Comparison of ENCODE assay signal across 1 cellular context in the genomic region with DNA sequence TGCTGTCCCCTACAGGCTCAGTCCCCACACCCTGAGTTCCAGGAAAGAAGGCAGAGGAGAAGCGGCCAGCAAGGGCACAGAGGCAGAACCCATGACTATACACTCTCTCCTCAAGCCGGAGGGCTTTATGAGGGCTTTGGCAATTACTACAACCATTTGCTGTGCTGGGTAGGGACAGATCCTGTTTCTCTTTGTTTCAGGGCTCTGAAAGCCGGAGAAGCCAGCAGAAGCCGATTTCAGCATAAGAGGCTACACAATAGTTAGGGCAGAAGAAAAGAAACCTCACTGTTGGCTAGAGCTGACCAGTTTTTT.
TF ChIP-seq lines count a peak whose summit lies in the region.

No MANE protein-coding gene starts in this region.

TF ChIP-seq in HepG2, 621 proteins besides CTCF, POLR2A, EP300 and RAD21:
- TF ChIP-seq, protein P1, sequence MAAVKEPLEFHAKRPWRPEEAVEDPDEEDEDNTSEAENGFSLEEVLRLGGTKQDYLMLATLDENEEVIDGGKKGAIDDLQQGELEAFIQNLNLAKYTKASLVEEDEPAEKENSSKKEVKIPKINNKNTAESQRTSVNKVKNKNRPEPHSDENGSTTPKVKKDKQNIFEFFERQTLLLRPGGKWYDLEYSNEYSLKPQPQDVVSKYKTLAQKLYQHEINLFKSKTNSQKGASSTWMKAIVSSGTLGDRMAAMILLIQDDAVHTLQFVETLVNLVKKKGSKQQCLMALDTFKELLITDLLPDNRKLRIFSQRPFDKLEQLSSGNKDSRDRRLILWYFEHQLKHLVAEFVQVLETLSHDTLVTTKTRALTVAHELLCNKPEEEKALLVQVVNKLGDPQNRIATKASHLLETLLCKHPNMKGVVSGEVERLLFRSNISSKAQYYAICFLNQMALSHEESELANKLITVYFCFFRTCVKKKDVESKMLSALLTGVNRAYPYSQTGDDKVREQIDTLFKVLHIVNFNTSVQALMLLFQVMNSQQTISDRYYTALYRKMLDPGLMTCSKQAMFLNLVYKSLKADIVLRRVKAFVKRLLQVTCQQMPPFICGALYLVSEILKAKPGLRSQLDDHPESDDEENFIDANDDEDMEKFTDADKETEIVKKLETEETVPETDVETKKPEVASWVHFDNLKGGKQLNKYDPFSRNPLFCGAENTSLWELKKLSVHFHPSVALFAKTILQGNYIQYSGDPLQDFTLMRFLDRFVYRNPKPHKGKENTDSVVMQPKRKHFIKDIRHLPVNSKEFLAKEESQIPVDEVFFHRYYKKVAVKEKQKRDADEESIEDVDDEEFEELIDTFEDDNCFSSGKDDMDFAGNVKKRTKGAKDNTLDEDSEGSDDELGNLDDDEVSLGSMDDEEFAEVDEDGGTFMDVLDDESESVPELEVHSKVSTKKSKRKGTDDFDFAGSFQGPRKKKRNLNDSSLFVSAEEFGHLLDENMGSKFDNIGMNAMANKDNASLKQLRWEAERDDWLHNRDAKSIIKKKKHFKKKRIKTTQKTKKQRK (IDR thresholded peaks at IDR 0.05; ENCODE audit: low read length): no peak
- TF ChIP-seq, protein P2, sequence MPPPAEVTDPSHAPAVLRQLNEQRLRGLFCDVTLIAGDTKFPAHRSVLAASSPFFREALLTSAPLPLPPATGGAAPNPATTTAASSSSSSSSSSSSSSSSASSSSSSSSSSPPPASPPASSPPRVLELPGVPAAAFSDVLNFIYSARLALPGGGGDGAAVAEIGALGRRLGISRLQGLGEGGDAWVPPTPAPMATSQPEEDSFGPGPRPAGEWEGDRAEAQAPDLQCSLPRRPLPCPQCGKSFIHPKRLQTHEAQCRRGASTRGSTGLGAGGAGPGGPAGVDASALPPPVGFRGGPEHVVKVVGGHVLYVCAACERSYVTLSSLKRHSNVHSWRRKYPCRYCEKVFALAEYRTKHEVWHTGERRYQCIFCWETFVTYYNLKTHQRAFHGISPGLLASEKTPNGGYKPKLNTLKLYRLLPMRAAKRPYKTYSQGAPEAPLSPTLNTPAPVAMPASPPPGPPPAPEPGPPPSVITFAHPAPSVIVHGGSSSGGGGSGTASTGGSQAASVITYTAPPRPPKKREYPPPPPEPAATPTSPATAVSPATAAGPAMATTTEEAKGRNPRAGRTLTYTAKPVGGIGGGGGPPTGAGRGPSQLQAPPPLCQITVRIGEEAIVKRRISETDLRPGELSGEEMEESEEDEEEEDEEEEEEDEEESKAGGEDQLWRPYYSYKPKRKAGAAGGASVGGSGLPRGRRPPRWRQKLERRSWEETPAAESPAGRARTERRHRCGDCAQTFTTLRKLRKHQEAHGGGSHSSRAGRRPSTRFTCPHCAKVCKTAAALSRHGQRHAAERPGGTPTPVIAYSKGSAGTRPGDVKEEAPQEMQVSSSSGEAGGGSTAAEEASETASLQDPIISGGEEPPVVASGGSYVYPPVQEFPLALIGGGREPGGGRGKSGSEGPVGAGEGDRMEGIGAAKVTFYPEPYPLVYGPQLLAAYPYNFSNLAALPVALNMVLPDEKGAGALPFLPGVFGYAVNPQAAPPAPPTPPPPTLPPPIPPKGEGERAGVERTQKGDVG (CRISPR knock-in tag; IDR thresholded peaks at IDR 0.05; ENCODE audit: borderline replicate concordance): no peak
- TF ChIP-seq PHF8 (CRISPR knock-in tag; IDR thresholded peaks at IDR 0.05): no peak
- TF ChIP-seq, protein P3, sequence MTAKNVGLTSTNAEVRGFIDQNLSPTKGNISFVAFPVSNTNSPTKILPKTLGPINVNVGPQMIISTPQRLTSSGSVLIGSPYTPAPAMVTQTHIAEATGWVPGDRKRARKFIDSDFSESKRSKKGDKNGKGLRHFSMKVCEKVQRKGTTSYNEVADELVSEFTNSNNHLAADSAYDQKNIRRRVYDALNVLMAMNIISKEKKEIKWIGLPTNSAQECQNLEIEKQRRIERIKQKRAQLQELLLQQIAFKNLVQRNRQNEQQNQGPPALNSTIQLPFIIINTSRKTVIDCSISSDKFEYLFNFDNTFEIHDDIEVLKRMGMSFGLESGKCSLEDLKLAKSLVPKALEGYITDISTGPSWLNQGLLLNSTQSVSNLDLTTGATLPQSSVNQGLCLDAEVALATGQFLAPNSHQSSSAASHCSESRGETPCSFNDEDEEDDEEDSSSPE (CRISPR knock-in tag; IDR thresholded peaks at IDR 0.05): no peak
TF ChIP-seq in HepG2: peak in this region for 0.
